20 cellular contexts compared by ENCODE assay signal in the genomic region with DNA sequence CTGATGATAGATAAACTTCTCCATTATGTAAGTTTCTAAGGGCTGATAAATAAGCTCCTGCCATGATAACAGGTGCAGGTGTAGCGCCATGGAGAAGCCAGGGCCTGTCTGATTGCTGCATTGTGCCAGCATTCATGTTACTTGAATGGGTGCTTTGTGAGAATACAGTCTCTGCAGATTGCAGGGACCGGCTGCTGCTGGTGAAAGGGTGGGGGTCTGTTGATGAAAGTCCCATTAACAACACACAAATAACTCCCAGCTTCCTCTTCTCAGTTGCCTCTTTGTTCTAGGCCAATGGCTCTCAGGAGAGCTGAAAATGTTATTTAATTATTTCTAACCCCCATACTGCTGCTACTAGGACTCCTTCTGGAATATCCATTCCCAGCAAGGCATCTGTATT.
"Had no signal": no experiment of that assay in that cellular context is flagged by ENCODE, and none has a peak within 500 bp of the region (broad histone marks: within the 10 kb centered on the region; RNA-seq: fewer than 3 reads in every experiment).

No MANE protein-coding gene starts in this region.

- H3K27me3 ChIP-seq: brain microvascular endothelial cell, foreskin keratinocyte had no signal

- FAIRE-seq: colon, keratinocyte had no signal

- H3K4me3 Mint-ChIP-seq: activated CD4-positive, alpha-beta T cell treated with anti-CD3 and anti-CD28 coated beads, Interleukin-2, amount 10 ng/mL, durations not matched to agents 24 days and 14 days; activated CD8-positive, alpha-beta T cell treated with anti-CD3 and anti-CD28 coated beads for 36 hours; activated naive CD4-positive, alpha-beta T cell treated with anti-CD3 and anti-CD28 coated beads for 36 hours; activated T-cell treated with anti-CD3 and anti-CD28 coated beads, Interleukin-2, amount 50 U/mL, for 24 hours; endodermal cell; natural killer cell treated with Interleukin-12 subunit alpha and Interleukin-12 subunit beta and Interleukin-15 and Interleukin-18, amount 100 ng/mL, for 72 hours; stimulated activated naive CD8-positive, alpha-beta T cell treated with anti-CD3 and anti-CD28 coated beads, Interleukin-15, Interleukin-2, amounts not matched to agents 100 ng/mL and 50 ng/mL, for 24 hours; T-helper 1 cell treated with Interleukin-12 subunit alpha and Interleukin-12 subunit beta and Interleukin-4 antibody, amounts not matched to agents 30 μg/mL and 1 μg/mL, for 36 hours had no signal

- H3K9me3 ChIP-seq: lower lobe of right lung had no signal

- DNase-seq: activated CD8-positive, alpha-beta T cell treated with anti-CD3 and anti-CD28 coated beads for 36 hours; activated naive CD4-positive, alpha-beta T cell treated with anti-CD3 and anti-CD28 coated beads for 36 hours; activated T-cell treated with anti-CD3 and anti-CD28 coated beads, Interleukin-2, amount 50 U/mL, for 24 hours; brain microvascular endothelial cell; central memory CD4-positive, alpha-beta T cell; endodermal cell; foreskin keratinocyte; glutamatergic neuron; lower lobe of right lung; occipital lobe; right cardiac atrium; trophoblast cell had no signal

- H3K36me3 Mint-ChIP-seq: natural killer cell treated with Interleukin-12 subunit alpha and Interleukin-12 subunit beta and Interleukin-15 and Interleukin-18, amount 100 ng/mL, for 72 hours had no signal

- H3K4me1 ChIP-seq: foreskin keratinocyte, lower lobe of right lung had no signal

- H3K27ac Mint-ChIP-seq: activated CD4-positive, alpha-beta T cell treated with anti-CD3 and anti-CD28 coated beads, Interleukin-2, amount 10 ng/mL, durations not matched to agents 24 days and 14 days; activated CD8-positive, alpha-beta T cell treated with anti-CD3 and anti-CD28 coated beads for 36 hours; activated naive CD4-positive, alpha-beta T cell treated with anti-CD3 and anti-CD28 coated beads for 36 hours; activated T-cell treated with anti-CD3 and anti-CD28 coated beads, Interleukin-2, amount 50 U/mL, for 24 hours; endodermal cell; natural killer cell treated with Interleukin-12 subunit alpha and Interleukin-12 subunit beta and Interleukin-15 and Interleukin-18, amount 100 ng/mL, for 72 hours; stimulated activated naive CD8-positive, alpha-beta T cell treated with anti-CD3 and anti-CD28 coated beads, Interleukin-15, Interleukin-2, amounts not matched to agents 100 ng/mL and 50 ng/mL, for 24 hours; T-helper 1 cell treated with Interleukin-12 subunit alpha and Interleukin-12 subunit beta and Interleukin-4 antibody, amounts not matched to agents 30 μg/mL and 1 μg/mL, for 36 hours had no signal

- H3K27ac ChIP-seq: brain microvascular endothelial cell, epithelial cell of prostate, foreskin keratinocyte, lower lobe of right lung, skin epidermis had no signal

- H3K4me1 Mint-ChIP-seq: activated CD4-positive, alpha-beta T cell treated with anti-CD3 and anti-CD28 coated beads, Interleukin-2, amount 10 ng/mL, durations not matched to agents 24 days and 14 days had no signal

- H3K4me3 ChIP-seq: lower lobe of right lung, skin epidermis had no signal

- H3K36me3 ChIP-seq: brain microvascular endothelial cell, lower lobe of right lung had no signal

- H3K9me3 Mint-ChIP-seq: activated CD4-positive, alpha-beta T cell treated with anti-CD3 and anti-CD28 coated beads, Interleukin-2, amount 10 ng/mL, durations not matched to agents 24 days and 14 days; activated CD8-positive, alpha-beta T cell treated with anti-CD3 and anti-CD28 coated beads for 36 hours; activated naive CD4-positive, alpha-beta T cell treated with anti-CD3 and anti-CD28 coated beads for 36 hours; activated T-cell treated with anti-CD3 and anti-CD28 coated beads, Interleukin-2, amount 50 U/mL, for 24 hours; natural killer cell treated with Interleukin-12 subunit alpha and Interleukin-12 subunit beta and Interleukin-15 and Interleukin-18, amount 100 ng/mL, for 72 hours; stimulated activated naive CD8-positive, alpha-beta T cell treated with anti-CD3 and anti-CD28 coated beads, Interleukin-15, Interleukin-2, amounts not matched to agents 100 ng/mL and 50 ng/mL, for 24 hours; T-helper 1 cell treated with Interleukin-12 subunit alpha and Interleukin-12 subunit beta and Interleukin-4 antibody, amounts not matched to agents 30 μg/mL and 1 μg/mL, for 36 hours had no signal

- ATAC-seq: activated CD8-positive, alpha-beta T cell treated with anti-CD3 and anti-CD28 coated beads for 36 hours; foreskin keratinocyte; lower lobe of right lung; natural killer cell treated with Interleukin-12 subunit alpha and Interleukin-12 subunit beta and Interleukin-15 and Interleukin-18, amount 100 ng/mL, for 72 hours; right cardiac atrium had no signal
